In the genomic region with DNA sequence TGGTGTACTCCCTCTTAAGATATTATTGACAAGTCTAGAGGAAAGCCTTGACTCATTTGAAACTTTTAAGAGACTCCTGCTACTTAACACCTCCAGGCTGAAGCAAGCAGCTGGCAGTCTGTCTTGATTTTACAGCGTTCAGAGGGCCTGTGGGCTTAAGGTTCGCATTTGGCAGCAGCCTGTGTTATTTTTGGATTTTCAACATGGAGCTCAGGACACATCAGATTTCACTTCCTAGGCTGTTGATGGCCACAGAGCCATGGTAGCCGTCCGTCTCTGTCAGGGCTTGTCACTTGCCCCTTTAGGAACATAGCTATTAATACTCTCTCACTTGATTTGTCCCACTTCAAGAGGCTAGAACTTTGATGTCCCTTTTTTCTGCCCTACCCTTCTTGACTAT, we compare ENCODE assay signal across 1 cellular context.
TF ChIP-seq lines count a peak whose summit lies in the region.

No MANE protein-coding gene starts in this region.

TF ChIP-seq in GM23338, 12 proteins besides CTCF, POLR2A, EP300 and RAD21 (continued from another document):
- TF ChIP-seq ZNF462 (CRISPR knock-in tag; IDR thresholded peaks at IDR 0.05), result no peak
- no peak for TF ChIP-seq STAT1 (IDR thresholded peaks at IDR 0.05; ENCODE audit: unreplicated experiment)
- TF ChIP-seq ZNF114 (CRISPR knock-in tag; IDR thresholded peaks at IDR 0.05), result no peak
- TF ChIP-seq, protein P1, sequence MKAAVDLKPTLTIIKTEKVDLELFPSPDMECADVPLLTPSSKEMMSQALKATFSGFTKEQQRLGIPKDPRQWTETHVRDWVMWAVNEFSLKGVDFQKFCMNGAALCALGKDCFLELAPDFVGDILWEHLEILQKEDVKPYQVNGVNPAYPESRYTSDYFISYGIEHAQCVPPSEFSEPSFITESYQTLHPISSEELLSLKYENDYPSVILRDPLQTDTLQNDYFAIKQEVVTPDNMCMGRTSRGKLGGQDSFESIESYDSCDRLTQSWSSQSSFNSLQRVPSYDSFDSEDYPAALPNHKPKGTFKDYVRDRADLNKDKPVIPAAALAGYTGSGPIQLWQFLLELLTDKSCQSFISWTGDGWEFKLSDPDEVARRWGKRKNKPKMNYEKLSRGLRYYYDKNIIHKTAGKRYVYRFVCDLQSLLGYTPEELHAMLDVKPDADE (IDR thresholded peaks at IDR 0.05), result no peak
- no peak for TF ChIP-seq POLR2AphosphoS5 (IDR thresholded peaks at IDR 0.05; ENCODE audit: low read depth)
- TF ChIP-seq ZNF331 (CRISPR knock-in tag; IDR thresholded peaks at IDR 0.05; ENCODE audit: low read depth), result no peak
- no peak for TF ChIP-seq CREB1 (CRISPR knock-in tag; IDR thresholded peaks at IDR 0.05; ENCODE audit: low read depth)
- no peak for TF ChIP-seq NANOG (IDR thresholded peaks at IDR 0.05; ENCODE audit: borderline replicate concordance)
- TF ChIP-seq, protein P2, sequence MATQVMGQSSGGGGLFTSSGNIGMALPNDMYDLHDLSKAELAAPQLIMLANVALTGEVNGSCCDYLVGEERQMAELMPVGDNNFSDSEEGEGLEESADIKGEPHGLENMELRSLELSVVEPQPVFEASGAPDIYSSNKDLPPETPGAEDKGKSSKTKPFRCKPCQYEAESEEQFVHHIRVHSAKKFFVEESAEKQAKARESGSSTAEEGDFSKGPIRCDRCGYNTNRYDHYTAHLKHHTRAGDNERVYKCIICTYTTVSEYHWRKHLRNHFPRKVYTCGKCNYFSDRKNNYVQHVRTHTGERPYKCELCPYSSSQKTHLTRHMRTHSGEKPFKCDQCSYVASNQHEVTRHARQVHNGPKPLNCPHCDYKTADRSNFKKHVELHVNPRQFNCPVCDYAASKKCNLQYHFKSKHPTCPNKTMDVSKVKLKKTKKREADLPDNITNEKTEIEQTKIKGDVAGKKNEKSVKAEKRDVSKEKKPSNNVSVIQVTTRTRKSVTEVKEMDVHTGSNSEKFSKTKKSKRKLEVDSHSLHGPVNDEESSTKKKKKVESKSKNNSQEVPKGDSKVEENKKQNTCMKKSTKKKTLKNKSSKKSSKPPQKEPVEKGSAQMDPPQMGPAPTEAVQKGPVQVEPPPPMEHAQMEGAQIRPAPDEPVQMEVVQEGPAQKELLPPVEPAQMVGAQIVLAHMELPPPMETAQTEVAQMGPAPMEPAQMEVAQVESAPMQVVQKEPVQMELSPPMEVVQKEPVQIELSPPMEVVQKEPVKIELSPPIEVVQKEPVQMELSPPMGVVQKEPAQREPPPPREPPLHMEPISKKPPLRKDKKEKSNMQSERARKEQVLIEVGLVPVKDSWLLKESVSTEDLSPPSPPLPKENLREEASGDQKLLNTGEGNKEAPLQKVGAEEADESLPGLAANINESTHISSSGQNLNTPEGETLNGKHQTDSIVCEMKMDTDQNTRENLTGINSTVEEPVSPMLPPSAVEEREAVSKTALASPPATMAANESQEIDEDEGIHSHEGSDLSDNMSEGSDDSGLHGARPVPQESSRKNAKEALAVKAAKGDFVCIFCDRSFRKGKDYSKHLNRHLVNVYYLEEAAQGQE (IDR thresholded peaks at IDR 0.05; ENCODE audit: unreplicated experiment), result no peak
- TF ChIP-seq JUNB (IDR thresholded peaks at IDR 0.05; ENCODE audit: unreplicated experiment), result no peak
